ENCODE assay signal across 9 cellular contexts in genomic region chr7:155380221-155380861, GRCh38.
DNase-seq lines count a peak whose midpoint lies in the region; ATAC-seq, FAIRE-seq and TF ChIP-seq lines count a peak whose summit lies in the region.
"Had no signal": no experiment of that assay in that cellular context is flagged by ENCODE, and none has a peak within 500 bp of the region (broad histone marks: within the 10 kb centered on the region; RNA-seq: fewer than 3 reads in every experiment).

No MANE protein-coding gene starts in this region.

- peaks cover 100% of the 10 kb centered on the region for H3K27me3 ChIP-seq in smooth muscle cell (ENCODE audit: low read depth)

- FAIRE-seq in GM12892 (lab: Jason Lieb, UNC), result peak; percentile 27

- no peaks in the 10 kb centered on the region for H3K36me3 ChIP-seq in smooth muscle cell (ENCODE audit: low read depth)

- no peak overlapping the region for H3K4me2 ChIP-seq in smooth muscle cell

- no peak overlapping the region for H3K27ac Mint-ChIP-seq in T-helper 2 cell treated with Interferon-gamma antibody and Interleukin-4, amounts not matched to agents 5 μg/mL and 100 μg/mL, for 36 hours

- H3K9ac ChIP-seq in smooth muscle cell (ENCODE audit: low read depth), result no peak overlapping the region

- peak; percentile 76 for TF ChIP-seq CTCF in smooth muscle cell (IDR thresholded peaks at IDR 0.05; ENCODE audit: borderline replicate concordance, insufficient read depth, poor library complexity, severe bottlenecking)

- H3K27ac ChIP-seq in smooth muscle cell (ENCODE audit: low read depth), result no peak overlapping the region
- H3K27ac ChIP-seq: skin epidermis had no signal

- peak; percentile 91 for ATAC-seq in HG02759 (IDR thresholded peaks at IDR 0.05; ENCODE audit: unreplicated experiment)

- no peaks in the 10 kb centered on the region for H3K79me2 ChIP-seq in smooth muscle cell (ENCODE audit: low read depth)

- no peaks in the 10 kb centered on the region for H3K9me3 Mint-ChIP-seq in T-helper 2 cell treated with Interferon-gamma antibody and Interleukin-4, amounts not matched to agents 5 μg/mL and 100 μg/mL, for 36 hours

- TF ChIP-seq POLR2A in GM12892 (IDR thresholded peaks at IDR 0.05; ENCODE audit: low read depth, low read length), result no peak

- peaks cover 79% of the 10 kb centered on the region for H3K27me3 Mint-ChIP-seq in T-helper 2 cell treated with Interferon-gamma antibody and Interleukin-4, amounts not matched to agents 5 μg/mL and 100 μg/mL, for 36 hours (ENCODE audit: low read depth)

- H3K36me3 Mint-ChIP-seq in T-helper 2 cell treated with Interferon-gamma antibody and Interleukin-4, amounts not matched to agents 5 μg/mL and 100 μg/mL, for 36 hours (ENCODE audit: low read depth), result peaks cover 2% of the 10 kb centered on the region

- 7% methylated on average over 18 of the region's 18 CpGs for WGBS in smooth muscle cell (ENCODE audit: low lambda C conversion rate)

- no peak overlapping the region for H2AFZ ChIP-seq in smooth muscle cell (ENCODE audit: low read depth)

- DNase-seq in GM12892 (ENCODE audit: insufficient read length), result peak; percentile 80
- peak; percentile 36 for DNase-seq in NCI-H1417 treated with DMSO at 0.1 percent for 48 hours (lab: John Stamatoyannopoulos, UW)
- DNase-seq in T-helper 2 cell treated with Interferon-gamma antibody and Interleukin-4, amounts not matched to agents 5 μg/mL and 100 μg/mL, for 36 hours (ENCODE audit: low spot score), result peak; percentile 61
- peak in 33 of 56 donors; percentile 3 to 75 (median 23) for DNase-seq in amygdala (lab: John Stamatoyannopoulos, UW)
- peak; percentile 24 to 26 for DNase-seq in hippocampal formation (lab: John Stamatoyannopoulos, UW)
- peak; percentile 8 for DNase-seq in smooth muscle cell (lab: John Stamatoyannopoulos, UW; ENCODE audit: unreplicated experiment)
- DNase-seq in occipital lobe (lab: John Stamatoyannopoulos, UW), result no peak

- no peaks in the 10 kb centered on the region for H4K20me1 ChIP-seq in smooth muscle cell (ENCODE audit: low read depth)

- no peaks in the 10 kb centered on the region for H3F3A ChIP-seq in smooth muscle cell (ENCODE audit: low read depth)

- no peak overlapping the region for H3K4me3 Mint-ChIP-seq in T-helper 2 cell treated with Interferon-gamma antibody and Interleukin-4, amounts not matched to agents 5 μg/mL and 100 μg/mL, for 36 hours

- H3K4me1 ChIP-seq in smooth muscle cell (ENCODE audit: low read depth), result peaks cover 12% of the 10 kb centered on the region

- no peaks in the 10 kb centered on the region for H3K9me3 ChIP-seq in smooth muscle cell (replicated peaks; ENCODE audit: low read depth)

- H3K4me3 ChIP-seq in smooth muscle cell, result no peak overlapping the region
- H3K4me3 ChIP-seq: skin epidermis had no signal

- H3K4me1 Mint-ChIP-seq in T-helper 2 cell treated with Interferon-gamma antibody and Interleukin-4, amounts not matched to agents 5 μg/mL and 100 μg/mL, for 36 hours (ENCODE audit: low read depth), result peaks cover 11% of the 10 kb centered on the region
